In the genomic region with DNA sequence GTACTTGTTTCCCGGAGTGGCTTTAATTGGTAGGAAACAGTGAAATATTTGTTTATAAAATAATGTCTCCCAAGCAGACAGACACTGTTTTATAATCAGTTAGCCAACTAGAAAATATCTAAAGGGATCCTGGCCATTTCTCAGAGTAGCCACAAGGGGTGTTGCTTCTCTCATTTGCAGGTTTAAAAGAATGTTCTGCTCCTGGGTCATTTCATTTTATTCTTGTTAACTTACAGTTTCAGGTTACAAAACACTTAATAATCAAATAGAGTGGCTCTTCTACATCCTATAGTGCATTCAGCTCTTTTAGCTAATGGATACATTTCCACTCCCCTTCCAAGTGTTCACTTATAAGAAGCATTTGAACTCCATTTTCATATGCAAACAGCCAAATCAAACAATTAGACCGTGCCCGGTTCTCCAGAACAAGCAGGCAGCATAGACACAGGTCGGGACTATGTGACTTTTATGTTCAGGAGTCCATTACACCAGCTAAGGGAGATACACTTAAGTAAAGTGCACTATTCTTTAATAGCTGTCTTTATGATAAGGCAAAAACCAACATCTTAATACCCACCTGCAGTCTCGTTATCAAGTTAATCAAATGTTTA, we compare ENCODE assay signal across 8 cellular contexts.
A peak's percentile ranks its signal among the peaks of the same experiment; 100 is the strongest.
DNase-seq lines count a peak whose midpoint lies in the region; ATAC-seq and TF ChIP-seq lines count a peak whose summit lies in the region.

No MANE protein-coding gene starts in this region.

- ATAC-seq in activated CD8-positive, alpha-beta memory T cell treated with anti-CD3 and anti-CD28 coated beads, Interleukin-2, amount 10 ng/mL, durations not matched to agents 7 days and 5 days = no peak

- no peak overlapping the region for H3K4me3 Mint-ChIP-seq in mesothelial cell of epicardium
- no peak overlapping the region for H3K4me3 Mint-ChIP-seq in activated CD8-positive, alpha-beta memory T cell treated with anti-CD3 and anti-CD28 coated beads, Interleukin-2, amount 10 ng/mL, durations not matched to agents 7 days and 5 days

- no peaks in the 10 kb centered on the region for H3K4me1 Mint-ChIP-seq in mesothelial cell of epicardium
- no peaks in the 10 kb centered on the region for H3K4me1 Mint-ChIP-seq in activated CD8-positive, alpha-beta memory T cell treated with anti-CD3 and anti-CD28 coated beads, Interleukin-2, amount 10 ng/mL, durations not matched to agents 7 days and 5 days

- no peaks in the 10 kb centered on the region for H3K9me3 Mint-ChIP-seq in mesothelial cell of epicardium
- H3K9me3 Mint-ChIP-seq in activated CD8-positive, alpha-beta memory T cell treated with anti-CD3 and anti-CD28 coated beads, Interleukin-2, amount 10 ng/mL, durations not matched to agents 7 days and 5 days (ENCODE audit: low read depth) = no peaks in the 10 kb centered on the region

- CTCF ChIA-PET in activated CD8-positive, alpha-beta memory T cell treated with anti-CD3 and anti-CD28 coated beads, Interleukin-2, amount 10 ng/mL, durations not matched to agents 7 days and 5 days (lab: Charles Lee) = no interaction called here

- H3K36me3 Mint-ChIP-seq in mesothelial cell of epicardium = peaks cover 1% of the 10 kb centered on the region
- H3K36me3 Mint-ChIP-seq in activated CD8-positive, alpha-beta memory T cell treated with anti-CD3 and anti-CD28 coated beads, Interleukin-2, amount 10 ng/mL, durations not matched to agents 7 days and 5 days = no peaks in the 10 kb centered on the region

- in situ Hi-C loops in astrocyte of the spinal cord (cut with HindIII; ENCODE audit: low sequenced_read_pairs) = no loop called here

- peaks cover 4% of the 10 kb centered on the region for H3K27me3 Mint-ChIP-seq in mesothelial cell of epicardium (ENCODE audit: low read depth)
- peaks cover 9% of the 10 kb centered on the region for H3K27me3 Mint-ChIP-seq in activated CD8-positive, alpha-beta memory T cell treated with anti-CD3 and anti-CD28 coated beads, Interleukin-2, amount 10 ng/mL, durations not matched to agents 7 days and 5 days

- H3K4me3 ChIP-seq in astrocyte of the spinal cord (ENCODE audit: low read depth, low read length) = no peak overlapping the region

- H3K27ac ChIP-seq in caudate nucleus (ENCODE audit: low read depth, low read length) = no peak overlapping the region

- no peak overlapping the region for H3K27ac Mint-ChIP-seq in mesothelial cell of epicardium
- H3K27ac Mint-ChIP-seq in activated CD8-positive, alpha-beta memory T cell treated with anti-CD3 and anti-CD28 coated beads, Interleukin-2, amount 10 ng/mL, durations not matched to agents 7 days and 5 days = no peak overlapping the region

- TF ChIP-seq CTCF in astrocyte of the spinal cord (IDR thresholded peaks at IDR 0.05; ENCODE audit: low read depth, low read length) = peak; percentile 65
- peak; percentile 32 for TF ChIP-seq CTCF in mesothelial cell of epicardium (IDR thresholded peaks at IDR 0.05; ENCODE audit: unreplicated experiment)

- peak; percentile 96 for DNase-seq in DMS79 treated with DMSO at 0.1 percent for 48 hours (lab: John Stamatoyannopoulos, UW)
- DNase-seq in NCI-H1092 treated with DMSO at 0.1 percent for 48 hours (lab: John Stamatoyannopoulos, UW) = peak; percentile 94
- no peak for DNase-seq in astrocyte of the spinal cord (ENCODE audit: low read depth, low spot score)
- DNase-seq in mesothelial cell of epicardium (ENCODE audit: low spot score in 2 of 2, unreplicated experiment in 2 of 2) = no peak
- no peak for DNase-seq in NCI-H146 (lab: John Stamatoyannopoulos, UW)
- no peak for DNase-seq in activated CD8-positive, alpha-beta memory T cell treated with anti-CD3 and anti-CD28 coated beads, Interleukin-2, amount 10 ng/mL, durations not matched to agents 7 days and 5 days
- DNase-seq in caudate nucleus (lab: John Stamatoyannopoulos, UW) = no peak
- DNase-seq in mesenteric fat pad (ENCODE audit: low spot score) = no peak

Comparison
In these comparisons a context has a peak if more than half of its experiments do, and no peak if none do; other contexts are left out.
1. DNase-seq: peak in DMS79 treated with DMSO at 0.1 percent for 48 hours (single experiment) and NCI-H1092 treated with DMSO at 0.1 percent for 48 hours (single experiment); none in astrocyte of the spinal cord (single experiment), mesothelial cell of epicardium (0 of 2), NCI-H146 (single experiment), activated CD8-positive, alpha-beta memory T cell treated with anti-CD3 and anti-CD28 coated beads, Interleukin-2, amount 10 ng/mL, durations not matched to agents 7 days and 5 days (single experiment), caudate nucleus (0 of 61) and mesenteric fat pad (single experiment).